ENCODE assay signal across 14 cellular contexts in genomic region chr18:13302611-13303267, GRCh38.
DNase-seq lines count a peak whose midpoint lies in the region; ATAC-seq and TF ChIP-seq lines count a peak whose summit lies in the region.
"Had no signal": no experiment of that assay in that cellular context is flagged by ENCODE, and none has a peak within 500 bp of the region (broad histone marks: within the 10 kb centered on the region; RNA-seq: fewer than 3 reads in every experiment).

No MANE protein-coding gene starts in this region.

- peak; percentile 6 for ATAC-seq in Right ventricle myocardium inferior
- ATAC-seq in upper lobe of right lung = peak; percentile 39
- no peak for ATAC-seq in HG03520 (IDR thresholded peaks at IDR 0.05; ENCODE audit: unreplicated experiment)
- ATAC-seq in GM21381 (IDR thresholded peaks at IDR 0.05; ENCODE audit: unreplicated experiment) = no peak

- intact Hi-C loops in Right ventricle myocardium inferior (cut with DNase I) = no loop called here
- intact Hi-C loops in cardiac septum (cut with DNase I) = no loop called here
- intact Hi-C loops in upper lobe of right lung (cut with DNase I) = no loop called here

- DNase-seq in Right ventricle myocardium inferior (ENCODE audit: missing footprints) (no peak), cardiac septum (ENCODE audit: low spot score) (no peak), NCI-H2171 treated with DMSO at 0.1 percent for 48 hours (lab: John Stamatoyannopoulos, UW) (peak; percentile 66), dermis microvascular lymphatic vessel endothelial cell (ENCODE audit: low read depth in 2 of 2) (peak; percentile 10 to 20), upper lobe of right lung (no peak), RWPE1 (ENCODE audit: low spot score) (no peak)
- DNase-seq: activated T-cell treated with anti-CD3 and anti-CD28 coated beads, Interleukin-2, amount 50 U/mL, for 48 hours; H7; islet precursor cell; MM.1S had no signal

- TF ChIP-seq CTCF in upper lobe of right lung (IDR thresholded peaks at IDR 0.05) (no peak), RWPE1 (conservative IDR thresholded peaks at IDR 0.05; ENCODE audit: low read depth) (no peak)

- no peaks in the 10 kb centered on the region for H3K4me1 ChIP-seq in upper lobe of right lung

- H3K27ac ChIP-seq in upper lobe of right lung = no peak overlapping the region
- H3K27ac ChIP-seq in RWPE1 = no peak overlapping the region
- H3K27ac ChIP-seq: cardiac muscle cell, neutrophil had no signal

- CTCF ChIA-PET in RWPE1 (lab: Yijun Ruan, JAX) = no interaction called here

- POLR2A ChIA-PET in RWPE1 (lab: Yijun Ruan, JAX; ENCODE audit: low non-redundant PET) = no interaction called here

- no peaks in the 10 kb centered on the region for H3K36me3 ChIP-seq in upper lobe of right lung
- H3K36me3 ChIP-seq: cardiac muscle cell, neutrophil had no signal

- no peaks in the 10 kb centered on the region for H3K27me3 ChIP-seq in upper lobe of right lung
- H3K27me3 ChIP-seq: cardiac muscle cell had no signal

- no peak overlapping the region for H3K4me3 ChIP-seq in upper lobe of right lung
- H3K4me3 ChIP-seq: cardiac muscle cell had no signal

- no peaks in the 10 kb centered on the region for H3K9me3 ChIP-seq in upper lobe of right lung
- H3K9me3 ChIP-seq: neutrophil had no signal

Comparison
In these comparisons a context has a peak if more than half of its experiments do, and no peak if none do; other contexts are left out.
1. ATAC-seq: peak in Right ventricle myocardium inferior (single experiment) and upper lobe of right lung (single experiment); none in HG03520 (single experiment) and GM21381 (single experiment).
2. DNase-seq: peak in NCI-H2171 treated with DMSO at 0.1 percent for 48 hours (single experiment) and dermis microvascular lymphatic vessel endothelial cell (2 of 2); none in Right ventricle myocardium inferior (single experiment), cardiac septum (single experiment), upper lobe of right lung (single experiment) and RWPE1 (single experiment).